Comparison of ENCODE assay signal across 8 cellular contexts in the genomic region with DNA sequence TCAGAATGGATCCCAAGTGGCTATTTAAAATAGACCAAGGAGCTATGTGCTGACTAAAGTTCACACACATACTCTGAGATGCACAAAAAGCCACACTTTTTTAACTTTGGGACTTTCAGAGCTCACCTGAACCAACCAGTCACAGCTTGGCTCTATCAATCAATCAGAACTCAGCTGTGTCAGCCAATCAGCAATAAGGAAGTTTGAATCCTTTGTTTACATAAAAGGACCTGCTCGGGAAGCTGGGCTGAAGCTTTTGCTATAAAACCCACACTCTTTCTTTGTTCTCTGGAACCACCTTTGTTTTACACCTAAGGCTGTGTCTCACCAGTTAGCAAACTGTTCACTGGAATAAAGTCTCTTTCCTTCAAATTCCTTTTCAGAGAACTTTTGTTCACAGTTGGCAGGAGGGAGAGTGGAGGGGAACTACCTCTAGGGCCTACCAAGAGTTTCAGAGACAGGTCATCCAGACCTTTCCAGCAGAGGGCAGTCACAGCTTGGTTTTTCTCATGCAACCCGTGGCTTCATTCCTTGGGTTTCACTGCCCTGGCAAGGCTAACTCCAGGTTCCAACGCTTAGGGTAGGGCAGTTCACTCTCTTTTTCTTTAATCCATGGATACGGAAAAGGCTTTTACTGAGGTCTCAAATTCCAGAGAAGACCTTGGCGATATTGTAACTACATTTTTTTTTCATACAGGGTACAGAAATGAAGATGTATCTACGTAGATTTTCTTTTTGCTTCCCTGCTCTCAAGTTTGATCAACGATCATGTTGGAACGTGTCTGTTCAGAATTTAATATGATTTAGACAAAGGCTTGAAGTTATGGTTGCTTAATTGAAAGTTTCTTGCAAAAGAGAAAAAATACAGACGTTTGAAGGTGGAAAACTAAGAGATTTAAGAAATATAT.
DNase-seq lines count a peak whose midpoint lies in the region; ATAC-seq, FAIRE-seq and TF ChIP-seq lines count a peak whose summit lies in the region.

No MANE protein-coding gene starts in this region.

- H3K27ac ChIP-seq in astrocyte (ENCODE audit: low read depth, low read length) (no peak overlapping the region), right cardiac atrium (ENCODE audit: low read length) (no peak overlapping the region)

- TF ChIP-seq CTCF in astrocyte (IDR thresholded peaks at IDR 0.05; ENCODE audit: insufficient read depth, low read depth, low read length), result peak; percentile 72

- H3K4me3 ChIP-seq in astrocyte (ENCODE audit: insufficient read depth, low read depth, low read length), result no peak overlapping the region
- H3K4me3 ChIP-seq in right cardiac atrium (ENCODE audit: low read length), result no peak overlapping the region

- WGBS in right cardiac atrium, result 41% methylated on average over 9 of the region's 9 CpGs

- peak; percentile 15 for DNase-seq in GM12891 (ENCODE audit: insufficient read length, low spot score)
- DNase-seq in NCI-H146 treated with DMSO at 0.1 percent for 48 hours (lab: John Stamatoyannopoulos, UW; ENCODE audit: unreplicated experiment), result peak; percentile 44
- DNase-seq in T-helper 22 cell (ENCODE audit: low read depth), result peak; percentile 20
- peak; percentile 50 for DNase-seq in astrocyte (ENCODE audit: low read depth)
- peak; percentile 67 to 84 (median 75) for DNase-seq in right cardiac atrium
- DNase-seq in sciatic nerve (ENCODE audit: low spot score), result peak; percentile 87
- no peak for DNase-seq in mesenteric fat pad (ENCODE audit: low spot score)

- H3K36me3 ChIP-seq in astrocyte (ENCODE audit: insufficient read depth, low read length), result no peaks in the 10 kb centered on the region

- H3K9me3 Mint-ChIP-seq in astrocyte (ENCODE audit: unreplicated experiment), result peaks cover 1% of the 10 kb centered on the region

- H3K27ac Mint-ChIP-seq in astrocyte (ENCODE audit: unreplicated experiment), result peak overlapping the region; percentile 53

- H3K9me3 ChIP-seq in astrocyte (ENCODE audit: insufficient read depth, low read depth, low read length), result no peaks in the 10 kb centered on the region
- no peaks in the 10 kb centered on the region for H3K9me3 ChIP-seq in right cardiac atrium (ENCODE audit: control insufficient read depth, low read length)

- no peaks in the 10 kb centered on the region for H4K20me1 ChIP-seq in astrocyte (ENCODE audit: insufficient read depth, low read length)

- intact Hi-C loops in right cardiac atrium (cut with DNase I), result loop anchor here (2.0 to 5.0 kb wide), 3 partner anchors 205 to 208 kb away; no protein-coding TSS in a partner anchor
- intact Hi-C loops in sciatic nerve (cut with DNase I), result loop anchor here (5.0 kb wide), 1 partner anchor 210 kb away; no protein-coding TSS in a partner anchor

- peaks cover 3% of the 10 kb centered on the region for H3K4me1 Mint-ChIP-seq in astrocyte (ENCODE audit: low read depth, unreplicated experiment)

- ATAC-seq in HG02759 (IDR thresholded peaks at IDR 0.05; ENCODE audit: unreplicated experiment), result peak; percentile 95
- peak; percentile 92 to 93 for ATAC-seq in right cardiac atrium
- ATAC-seq in sciatic nerve, result peak; percentile 96

- no peaks in the 10 kb centered on the region for H3K4me1 ChIP-seq in astrocyte (ENCODE audit: insufficient read depth, low read length)
- no peaks in the 10 kb centered on the region for H3K4me1 ChIP-seq in right cardiac atrium (ENCODE audit: control insufficient read depth, insufficient read depth, low read length)

- FAIRE-seq in GM12891 (lab: Jason Lieb, UNC), result peak; percentile 82
- FAIRE-seq in astrocyte (lab: Jason Lieb, UNC), result peak; percentile 34

- peaks cover 3% of the 10 kb centered on the region for H3K27me3 ChIP-seq in astrocyte (ENCODE audit: insufficient read depth, low read length)
- no peaks in the 10 kb centered on the region for H3K27me3 ChIP-seq in right cardiac atrium (ENCODE audit: control insufficient read depth, insufficient read depth)

- H3K79me2 ChIP-seq in astrocyte (ENCODE audit: insufficient read depth, low read length), result no peaks in the 10 kb centered on the region

- H3K4me3 Mint-ChIP-seq in astrocyte (ENCODE audit: unreplicated experiment), result no peak overlapping the region

- no peaks in the 10 kb centered on the region for H3K36me3 Mint-ChIP-seq in astrocyte (ENCODE audit: low read depth, unreplicated experiment)

- TF ChIP-seq POLR2A in GM12891 (IDR thresholded peaks at IDR 0.05; ENCODE audit: low read depth, low read length), result no peak

- no peak overlapping the region for H3K9ac ChIP-seq in astrocyte (ENCODE audit: low read length)

- no peak overlapping the region for H2AFZ ChIP-seq in astrocyte (ENCODE audit: low read depth, low read length)

- H3K4me2 ChIP-seq in astrocyte (ENCODE audit: low read length), result no peak overlapping the region

- peaks cover 2% of the 10 kb centered on the region for H3K27me3 Mint-ChIP-seq in astrocyte (ENCODE audit: low read depth, unreplicated experiment)

TF ChIP-seq in GM12891, 5 proteins besides CTCF, POLR2A, EP300 and RAD21:
- TF ChIP-seq POU2F2 (IDR thresholded peaks at IDR 0.05; ENCODE audit: low read depth, low read length) (no peak), POLR2AphosphoS5 (IDR thresholded peaks at IDR 0.05; ENCODE audit: low read depth, low read length) (no peak), TAF1 (IDR thresholded peaks at IDR 0.05; ENCODE audit: low read depth, low read length) (no peak), PAX5 (IDR thresholded peaks at IDR 0.05; ENCODE audit: insufficient read depth, low read length, severe bottlenecking) (no peak), SPI1 (IDR thresholded peaks at IDR 0.05; ENCODE audit: low read depth, low read length) (no peak)
TF ChIP-seq in GM12891: peak in this region for 0.
